17 cellular contexts compared by ENCODE assay signal in genomic region chr21:41625428-41625827, GRCh38.
"Had no signal": no experiment of that assay in that cellular context is flagged by ENCODE, and none has a peak within 500 bp of the region (broad histone marks: within the 10 kb centered on the region; RNA-seq: fewer than 3 reads in every experiment).

No MANE protein-coding gene starts in this region.

- H3K9me3 ChIP-seq: SK-N-SH had no signal

- H3K4me2 ChIP-seq: SK-N-SH had no signal

- H3K9ac ChIP-seq: SK-N-SH had no signal

- DNase-seq: Karpas-422, KG1, MM.1S, NCI-H1092 treated with DMSO at 0.1 percent for 48 hours, NCI-H1436, NCI-H187, NCI-H2029, NCI-H2081 treated with DMSO at 0.1 percent for 48 hours, NCI-H2171, NCI-H226, NCI-H446, NCI-H510A, NCI-H524 treated with DMSO at 0.1 percent for 48 hours, NCI-H69, NCI-H774, SHP77, SK-N-SH had no signal
